Comparison of ENCODE assay signal across 10 cellular contexts in genomic region chr1:217924924-217925323, GRCh38.
"Had no signal": no experiment of that assay in that cellular context is flagged by ENCODE, and none has a peak within 500 bp of the region (broad histone marks: within the 10 kb centered on the region; RNA-seq: fewer than 3 reads in every experiment).

No MANE protein-coding gene starts in this region.

- H3K4me1 ChIP-seq: left lung, psoas muscle had no signal

- ATAC-seq: activated CD4-positive, CD25-positive, alpha-beta regulatory T cell treated with anti-CD3 and anti-CD28 coated beads, Interleukin-2, amount 50 U/mL, for 24 hours; effector memory CD8-positive, alpha-beta T cell; left lung; psoas muscle; stimulated activated naive CD8-positive, alpha-beta T cell treated with anti-CD3 and anti-CD28 coated beads, Interleukin-15, amount 100 ng/mL, for 72 hours had no signal

- H3K27ac ChIP-seq: left lung, psoas muscle, thoracic aorta had no signal

- H3K9me3 ChIP-seq: left lung, psoas muscle, thoracic aorta had no signal

- H3K4me3 ChIP-seq: left lung, psoas muscle, thoracic aorta had no signal

- DNase-seq: effector memory CD8-positive, alpha-beta T cell; erythroblast; hippocampal formation; left lung; mesenchymal stem cell; psoas muscle; stimulated activated CD4-positive, alpha-beta T cell treated with anti-CD3 and anti-CD28 coated beads, Interleukin-4, amount 100 ng/mL, for 4 hours; stimulated activated naive CD8-positive, alpha-beta T cell treated with anti-CD3 and anti-CD28 coated beads, Interleukin-15, amount 100 ng/mL, for 72 hours had no signal

- H3K36me3 ChIP-seq: left lung, thoracic aorta had no signal
